Comparison of ENCODE assay signal across 1 cellular context in genomic region chr21:43757601-43758000, GRCh38.
TF ChIP-seq lines count a peak whose summit lies in the region.

No MANE protein-coding gene starts in this region.

TF ChIP-seq in K562, 482 proteins besides CTCF, POLR2A, EP300 and RAD21:
- TF ChIP-seq XRCC3 (IDR thresholded peaks at IDR 0.05) (no peak), KDM1A (IDR thresholded peaks at IDR 0.05) (0 out of 4 replicates have a peak, but pooled peaks of 1 of the 2 experiments have one; percentile 12), ZBTB33 (CRISPR knock-in tag; IDR thresholded peaks at IDR 0.05) (peak; percentile 41; the same call in 1 of the 2 replicates)
